Comparison of ENCODE assay signal across 8 cellular contexts in genomic region chr9:21558627-21559401, GRCh38.
A peak's percentile ranks its signal among the peaks of the same experiment; 100 is the strongest.
DNase-seq lines count a peak whose midpoint lies in the region; ATAC-seq, FAIRE-seq and TF ChIP-seq lines count a peak whose summit lies in the region.

No MANE protein-coding gene starts in this region.

- ATAC-seq in GM18511 (IDR thresholded peaks at IDR 0.05; ENCODE audit: unreplicated experiment) = peak; percentile 33

- H3K14ac ChIP-seq in mesenchymal stem cell (ENCODE audit: low read length in 2 of 2) = peak overlapping the region in 1 of 2 experiments; percentile 81

- H4K8ac ChIP-seq in mesenchymal stem cell (ENCODE audit: low read length) = peak overlapping the region; percentile 3

- H3K4ac ChIP-seq in mesenchymal stem cell (ENCODE audit: low read depth in 1 of 2, low read length in 2 of 2) = peak overlapping the region; percentile 37 to 60

- peaks cover 86% of the 10 kb centered on the region for H3K79me2 ChIP-seq in ACC112 (ENCODE audit: control insufficient read depth, insufficient read depth, low read length, unreplicated experiment)

- H3K4me3 Mint-ChIP-seq in type B pancreatic cell = peak overlapping the region; percentile 86

- peaks cover 21% of the 10 kb centered on the region for H3K36me3 ChIP-seq in ACC112 (ENCODE audit: insufficient read depth, low read length)
- H3K36me3 ChIP-seq in HUES64 (ENCODE audit: insufficient read depth, low read length) = no peaks in the 10 kb centered on the region
- H3K36me3 ChIP-seq in bronchial epithelial cell (ENCODE audit: control insufficient read depth, insufficient read depth, low read length) = no peaks in the 10 kb centered on the region
- peaks cover 0 to 3% of the 10 kb centered on the region in 2 experiments for H3K36me3 ChIP-seq in mesenchymal stem cell (ENCODE audit: control insufficient read depth in 1 of 2, insufficient read depth in 2 of 2, low read depth in 1 of 2, low read length in 2 of 2)

- H2BK12ac ChIP-seq in mesenchymal stem cell (ENCODE audit: low read length in 2 of 2) = no peak overlapping the region

- peak overlapping the region in 1 of 2 experiments; percentile 14 for H3K23ac ChIP-seq in mesenchymal stem cell (ENCODE audit: low read length in 2 of 2)

- H3K9me3 ChIP-seq in HUES64 (ENCODE audit: insufficient read depth, low read depth, low read length) (no peaks in the 10 kb centered on the region), mesenchymal stem cell (ENCODE audit: control insufficient read depth, low read length) (no peaks in the 10 kb centered on the region)

- H2AFZ ChIP-seq in ACC112 (ENCODE audit: low read length, unreplicated experiment) (peak overlapping the region; percentile 23), mesenchymal stem cell (ENCODE audit: low read depth, low read length) (peak overlapping the region; percentile 96)

- H3K27me3 Mint-ChIP-seq in type B pancreatic cell = peaks cover 54% of the 10 kb centered on the region

- DNase-seq in bronchial epithelial cell (ENCODE audit: low read depth) (peak; percentile 20), mesenchymal stem cell (peak; percentile 49), type B pancreatic cell (ENCODE audit: extremely low spot score, unreplicated experiment) (no peak), H54 (ENCODE audit: insufficient read length, low spot score) (no peak), hippocampal formation (lab: John Stamatoyannopoulos, UW) (no peak)

- H3K79me1 ChIP-seq in mesenchymal stem cell (replicated peaks; ENCODE audit: low read length, poor library complexity, severe bottlenecking) = peaks cover 2% of the 10 kb centered on the region

- no peaks in the 10 kb centered on the region for H3K36me3 Mint-ChIP-seq in type B pancreatic cell

- H3K4me1 Mint-ChIP-seq in type B pancreatic cell (ENCODE audit: unreplicated experiment) = no peaks in the 10 kb centered on the region

- FAIRE-seq in bronchial epithelial cell (lab: Jason Lieb, UNC) (no peak), H54 (lab: Jason Lieb, UNC) (no peak)

- peak overlapping the region; percentile 100 for H3K27ac ChIP-seq in ACC112 (ENCODE audit: low read depth, low read length)
- no peak overlapping the region; the same call in 1 of the 2 replicates for H3K27ac ChIP-seq in HUES64 (ENCODE audit: low read depth, low read length)
- H3K27ac ChIP-seq in mesenchymal stem cell (ENCODE audit: low read length, poor library complexity, severe bottlenecking) = peak overlapping the region; percentile 65

- H3K27me3 ChIP-seq in ACC112 (ENCODE audit: insufficient read depth, low read length) (no peaks in the 10 kb centered on the region), HUES64 (ENCODE audit: insufficient read depth, low read length) (peaks cover 42% of the 10 kb centered on the region), bronchial epithelial cell (ENCODE audit: control insufficient read depth, insufficient read depth, low read length) (no peaks in the 10 kb centered on the region), mesenchymal stem cell (ENCODE audit: control insufficient read depth in 1 of 2, insufficient read depth in 1 of 2, low read length in 2 of 2) (no peaks in the 10 kb centered on the region)

- H3K4me1 ChIP-seq in ACC112 (ENCODE audit: control insufficient read depth, insufficient read depth, low read length, unreplicated experiment) = peaks cover 35% of the 10 kb centered on the region
- peaks cover 37% of the 10 kb centered on the region for H3K4me1 ChIP-seq in HUES64 (ENCODE audit: insufficient read depth, low read length)
- H3K4me1 ChIP-seq in mesenchymal stem cell (ENCODE audit: control insufficient read depth, insufficient read depth, low read depth, low read length) = peaks cover 5% of the 10 kb centered on the region

- H3K4me2 ChIP-seq in mesenchymal stem cell (ENCODE audit: low read length, poor library complexity, severe bottlenecking) = peak overlapping the region; percentile 91

- H3K9ac ChIP-seq in HUES64 (ENCODE audit: low read depth, low read length) (peak overlapping the region; percentile 64), mesenchymal stem cell (ENCODE audit: low read length) (peak overlapping the region; percentile 99)

- H2BK5ac ChIP-seq in mesenchymal stem cell (ENCODE audit: low read depth, low read length, poor library complexity, severe bottlenecking) = peak overlapping the region; percentile 82

- no peaks in the 10 kb centered on the region for H3K9me3 Mint-ChIP-seq in type B pancreatic cell

- peak overlapping the region; percentile 23 to 90 for H3K18ac ChIP-seq in mesenchymal stem cell (ENCODE audit: low read depth in 1 of 2, low read length in 2 of 2)

- under 1% methylated on average over 38 of the region's 40 CpGs for WGBS in HUES64
- WGBS in mesenchymal stem cell = 3% methylated on average over 36 of the region's 40 CpGs

- H3K4me3 ChIP-seq in ACC112 (ENCODE audit: low read depth, low read length) (peak overlapping the region; percentile 98), HUES64 (ENCODE audit: low read length) (peak overlapping the region; percentile 79), bronchial epithelial cell (ENCODE audit: low read depth, low read length) (peak overlapping the region; percentile 97), mesenchymal stem cell (ENCODE audit: insufficient read depth in 1 of 2, low read depth in 1 of 2, low read length in 2 of 2) (peak overlapping the region; percentile 87 to 99)

- no peak overlapping the region for H2BK120ac ChIP-seq in mesenchymal stem cell (ENCODE audit: low read depth, low read length)

- peak overlapping the region; percentile 94 for H3K27ac Mint-ChIP-seq in type B pancreatic cell

- H2AK5ac ChIP-seq in mesenchymal stem cell (ENCODE audit: low read length, severe bottlenecking) = no peak overlapping the region

- TF ChIP-seq CTCF in bronchial epithelial cell (IDR thresholded peaks at IDR 0.05; ENCODE audit: insufficient read depth, low read length, severe bottlenecking) (no peak), type B pancreatic cell (conservative IDR thresholded peaks at IDR 0.05) (no peak)

- no peak overlapping the region for H4K91ac ChIP-seq in mesenchymal stem cell (ENCODE audit: low read length)

- TF ChIP-seq POLR2A in H54 (IDR thresholded peaks at IDR 0.05; ENCODE audit: low read depth, low read length) = no peak

- no peak overlapping the region for H2BK15ac ChIP-seq in mesenchymal stem cell (ENCODE audit: low read depth, poor library complexity, severe bottlenecking)

Comparison
In these comparisons a context has a peak if more than half of its experiments do, and no peak if none do; other contexts are left out.
1. DNase-seq: peak in bronchial epithelial cell (single experiment) and mesenchymal stem cell (single experiment); none in type B pancreatic cell (single experiment), H54 (single experiment) and hippocampal formation (0 of 2).
2. Peak in every context shown above with its lines, with median percentiles within 50 percentile points of each other: H3K4me3 ChIP-seq.